In genomic region chr10:102313221-102313896, GRCh38 we compare ENCODE assay signal across 12 cellular contexts.
DNase-seq lines count a peak whose midpoint lies in the region; ATAC-seq and TF ChIP-seq lines count a peak whose summit lies in the region.
"Had no signal": no experiment of that assay in that cellular context is flagged by ENCODE, and none has a peak within 500 bp of the region (broad histone marks: within the 10 kb centered on the region; RNA-seq: fewer than 3 reads in every experiment).

No MANE protein-coding gene starts in this region.

- no peaks in the 10 kb centered on the region for H3K9me2 ChIP-seq in GM23248 (ENCODE audit: insufficient read depth)

- 46% methylated on average over 8 of the region's 8 CpGs for WGBS in GM23248 (ENCODE audit: low coverage in 1 of 2, low lambda C conversion rate in 2 of 2, missing lambda C conversion rate in 2 of 2), 2 experiments
- WGBS in lung, 2 donors = 69 to 73% methylated on average over 8 of the region's 8 CpGs

- H3K36me3 ChIP-seq in GM23248 (ENCODE audit: low read depth) (no peaks in the 10 kb centered on the region), WERI-Rb-1 (peaks cover 3% of the 10 kb centered on the region), lung (ENCODE audit: control insufficient read depth in 2 of 2, insufficient read depth in 2 of 2, low read length in 2 of 2) (peaks cover 0 to 4% of the 10 kb centered on the region in 2 donors), skeletal muscle tissue (ENCODE audit: control insufficient read depth in 3 of 3, insufficient read depth in 3 of 3, low read length in 3 of 3) (no peaks in the 10 kb centered on the region)
- H3K36me3 ChIP-seq: esophagus squamous epithelium had no signal

- H4K20me1 ChIP-seq in GM23248 (ENCODE audit: insufficient read depth) = peaks cover 19% of the 10 kb centered on the region

- H3K79me2 ChIP-seq in GM23248 (ENCODE audit: insufficient read depth) = peaks cover 98% of the 10 kb centered on the region

- H3K4me2 ChIP-seq in GM23248 (ENCODE audit: unreplicated experiment) = peak overlapping the region; percentile 37

- peak overlapping the region; percentile 51 for H3K27ac ChIP-seq in GM23248
- H3K27ac ChIP-seq in WERI-Rb-1 = no peak overlapping the region
- peak overlapping the region; percentile 22 to 49 for H3K27ac ChIP-seq in lung (ENCODE audit: low read depth in 1 of 2, low read length in 1 of 2)
- peak overlapping the region; percentile 60 for H3K27ac ChIP-seq in skeletal muscle tissue (ENCODE audit: low read depth, low read length)
- H3K27ac ChIP-seq: C4-2B had no signal

- peaks cover 42% of the 10 kb centered on the region for H3F3A ChIP-seq in GM23248 (ENCODE audit: insufficient read depth)

- TF ChIP-seq CTCF in WERI-Rb-1 (IDR thresholded peaks at IDR 0.05; ENCODE audit: low read depth, low read length) (no peak), lung (IDR thresholded peaks at IDR 0.05; ENCODE audit: control extremely low read depth, extremely low read depth) (no peak)

- no peak for ATAC-seq in lung (ENCODE audit: insufficient read depth, low FRiP score)
- no peak for ATAC-seq in HG03097 (IDR thresholded peaks at IDR 0.05; ENCODE audit: low FRiP score, unreplicated experiment)

- H2AFZ ChIP-seq in GM23248 = no peak overlapping the region

- peaks cover 51% of the 10 kb centered on the region for H3K4me1 ChIP-seq in GM23248 (ENCODE audit: insufficient read depth)
- peaks cover 3 to 46% of the 10 kb centered on the region in 2 donors for H3K4me1 ChIP-seq in lung (ENCODE audit: control insufficient read depth in 2 of 2, insufficient read depth in 2 of 2, low read length in 2 of 2)
- peaks cover 43 to 52% (median 50%) of the 10 kb centered on the region in 3 donors for H3K4me1 ChIP-seq in skeletal muscle tissue (ENCODE audit: control insufficient read depth in 3 of 3, insufficient read depth in 3 of 3, low read length in 3 of 3)

- H3K9ac ChIP-seq in GM23248 (no peak overlapping the region), skeletal muscle tissue (ENCODE audit: low read depth in 1 of 3, low read length in 3 of 3) (peak overlapping the region; percentile 52 to 58 (median 55))

- H3K4me3 ChIP-seq in GM23248 = no peak overlapping the region
- peak overlapping the region; percentile 7; the same call in 1 of the 2 replicates for H3K4me3 ChIP-seq in WERI-Rb-1 (ENCODE audit: low read depth, low read length)
- no peak overlapping the region for H3K4me3 ChIP-seq in lung
- peak overlapping the region; percentile 6 to 27 (median 7) for H3K4me3 ChIP-seq in skeletal muscle tissue (ENCODE audit: low read length in 3 of 3)
- H3K4me3 ChIP-seq: esophagus squamous epithelium had no signal

- no peaks in the 10 kb centered on the region for H3K9me3 ChIP-seq in GM23248 (ENCODE audit: low read depth)
- no peaks in the 10 kb centered on the region for H3K9me3 ChIP-seq in WERI-Rb-1 (ENCODE audit: severe bottlenecking)
- no peaks in the 10 kb centered on the region for H3K9me3 ChIP-seq in lung (ENCODE audit: control insufficient read depth in 2 of 2, insufficient read depth in 1 of 2, low read length in 1 of 2)
- H3K9me3 ChIP-seq in skeletal muscle tissue (ENCODE audit: control insufficient read depth in 3 of 3, low read length in 3 of 3) = no peaks in the 10 kb centered on the region
- H3K9me3 ChIP-seq: esophagus squamous epithelium had no signal

- DNase-seq in GM23248 (peak; percentile 34), WERI-Rb-1 (peak; percentile 72), lung (ENCODE audit: low spot score) (no peak), NCI-H2081 treated with DMSO at 0.1 percent for 48 hours (lab: John Stamatoyannopoulos, UW) (no peak), GDM1 (lab: John Stamatoyannopoulos, UW) (no peak)
- DNase-seq: activated naive CD4-positive, alpha-beta T cell treated with anti-CD3 and anti-CD28 coated beads, Interleukin-2, amount 50 U/mL, for 16 hours; esophagus squamous epithelium; NCI-H1417 treated with DMSO at 0.1 percent for 48 hours; NCI-H526 treated with DMSO at 0.1 percent for 48 hours had no signal

- H3K27me3 ChIP-seq in GM23248 (replicated peaks; ENCODE audit: insufficient read depth) (no peaks in the 10 kb centered on the region), WERI-Rb-1 (ENCODE audit: insufficient read depth, low read depth, severe bottlenecking) (no peaks in the 10 kb centered on the region), lung (ENCODE audit: control insufficient read depth, insufficient read depth) (no peaks in the 10 kb centered on the region), skeletal muscle tissue (ENCODE audit: control insufficient read depth in 3 of 3, insufficient read depth in 3 of 3, low read length in 3 of 3) (no peaks in the 10 kb centered on the region)
- H3K27me3 ChIP-seq: esophagus squamous epithelium had no signal

- in situ Hi-C loops in GM23248 (cut with MboI) = no loop called here

Comparison
In these comparisons a context has a peak if more than half of its experiments do, and no peak if none do; other contexts are left out.
1. DNase-seq: peak in GM23248 (single experiment) and WERI-Rb-1 (single experiment); none in lung (single experiment), NCI-H2081 treated with DMSO at 0.1 percent for 48 hours (single experiment) and GDM1 (single experiment).
2. H3K4me3 ChIP-seq: peak in WERI-Rb-1 (single experiment) and skeletal muscle tissue (3 of 3); none in GM23248 (single experiment) and lung (single experiment).